Comparison of ENCODE assay signal across 8 cellular contexts in the genomic region with DNA sequence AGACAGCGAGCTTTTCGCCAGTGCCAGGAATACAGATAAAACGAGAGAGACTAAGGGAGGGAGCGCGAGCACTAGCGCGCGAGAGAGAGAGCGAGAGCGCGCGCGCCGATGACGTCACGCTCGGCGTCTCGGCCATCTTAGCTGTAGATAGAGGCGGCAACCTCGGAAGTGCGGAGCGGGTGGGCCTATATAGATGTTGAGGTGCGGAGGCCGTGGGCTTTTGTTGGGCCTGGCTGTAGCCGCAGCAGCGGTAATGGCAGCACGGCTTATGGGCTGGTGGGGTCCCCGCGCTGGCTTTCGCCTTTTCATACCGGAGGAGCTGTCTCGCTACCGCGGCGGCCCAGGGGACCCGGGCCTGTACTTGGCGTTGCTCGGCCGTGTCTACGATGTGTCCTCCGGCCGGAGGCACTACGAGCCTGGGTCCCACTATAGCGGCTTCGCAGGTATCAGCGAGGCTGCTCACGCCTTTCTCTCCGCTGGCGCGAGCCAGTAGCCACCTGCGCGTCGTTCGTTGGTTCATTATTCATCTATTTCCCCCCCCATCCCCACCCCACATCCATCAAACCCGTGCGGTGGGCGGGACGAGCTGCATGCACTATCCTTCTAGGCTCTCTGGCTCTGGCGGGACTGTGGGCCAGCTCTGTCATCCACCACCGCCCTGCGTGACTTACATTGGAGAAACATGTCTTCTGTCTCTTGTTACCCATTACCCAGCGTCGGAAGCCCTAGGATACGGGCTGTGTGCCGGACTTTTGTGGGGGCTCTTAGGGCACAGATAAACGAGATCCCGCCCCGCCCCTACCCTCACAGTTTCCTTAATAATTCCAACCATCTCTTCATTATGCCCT. TPM values are rescaled to one million over a fixed set of nuclear protein-coding genes. Genes with fewer than 3 reads are reported as not detected.
DNase-seq lines count a peak whose midpoint lies in the region; ATAC-seq, FAIRE-seq and TF ChIP-seq lines count a peak whose summit lies in the region.

No MANE protein-coding gene starts in this region.

- FAIRE-seq in HepG2 (lab: Jason Lieb, UNC), result peak; percentile 54

- H4K20me1 ChIP-seq in BLaER1 treated with 17β-estradiol and CSF1 and Interleukin-3, amounts not matched to agents 10 nM and 100 nM, result peaks cover 23 to 40% (median 39%) of the 10 kb centered on the region in 11 experiments; a peak in 19 of 22 replicates
- no peaks in the 10 kb centered on the region for H4K20me1 ChIP-seq in HepG2 (ENCODE audit: insufficient read depth, low read length)

- no peaks in the 10 kb centered on the region for H3K9me3 ChIP-seq in BLaER1 treated with 17β-estradiol and CSF1 and Interleukin-3, amounts not matched to agents 10 nM and 100 nM (replicated peaks in 1 of 11)
- H3K9me3 ChIP-seq in HepG2 (ENCODE audit: low read length), result no peaks in the 10 kb centered on the region

- TF ChIP-seq RAD21 in HepG2 (CRISPR knock-in tag; IDR thresholded peaks at IDR 0.05), result no peak

- H3K79me2 ChIP-seq in HepG2 (ENCODE audit: insufficient read depth, low read length), result peaks cover 28% of the 10 kb centered on the region

- H3K27ac ChIP-seq in BLaER1 treated with 17β-estradiol and CSF1 and Interleukin-3, amounts not matched to agents 10 nM and 100 nM, result peak overlapping the region; percentile 89 to 97 (median 94)
- peak overlapping the region; percentile 95 for H3K27ac ChIP-seq in HepG2 (ENCODE audit: extremely low read length, insufficient read depth, low read length)

- peaks cover 11 to 22% (median 16%) of the 10 kb centered on the region in 11 experiments; a peak in 17 of 22 replicates for H3K36me3 ChIP-seq in BLaER1 treated with 17β-estradiol and CSF1 and Interleukin-3, amounts not matched to agents 10 nM and 100 nM
- no peaks in the 10 kb centered on the region for H3K36me3 ChIP-seq in HepG2 (replicated peaks in 1 of 2; ENCODE audit: control insufficient read depth in 1 of 2, insufficient read depth in 2 of 2, low read length in 2 of 2)

- TF ChIP-seq EP300 in HepG2 (IDR thresholded peaks at IDR 0.05; ENCODE audit: low read depth in 2 of 2, low read length in 2 of 2) (no peak), HepG2 (CRISPR knock-in tag; IDR thresholded peaks at IDR 0.05; ENCODE audit: borderline replicate concordance) (no peak)

- peak; percentile 59 for ATAC-seq in GM19328 (IDR thresholded peaks at IDR 0.05; ENCODE audit: unreplicated experiment)
- ATAC-seq in HG03469 (IDR thresholded peaks at IDR 0.05; ENCODE audit: unreplicated experiment), result peak; percentile 31
- ATAC-seq in HepG2, result peak; percentile 85

- peak overlapping the region; percentile 84 to 100 (median 92) for H3K4me3 ChIP-seq in BLaER1 treated with 17β-estradiol and CSF1 and Interleukin-3, amounts not matched to agents 10 nM and 100 nM
- H3K4me3 ChIP-seq in HepG2 (replicated peaks in 1 of 3; ENCODE audit: insufficient read depth in 1 of 3, low read depth in 2 of 3, low read length in 3 of 3), result peak overlapping the region; percentile 81 to 94 (median 83)

- H2AFZ ChIP-seq in HepG2 (ENCODE audit: low read length), result no peak overlapping the region

- H3K4me2 ChIP-seq in BLaER1 treated with 17β-estradiol and CSF1 and Interleukin-3, amounts not matched to agents 10 nM and 100 nM, result peak overlapping the region; percentile 84 to 95 (median 91)
- peak overlapping the region; percentile 96 for H3K4me2 ChIP-seq in HepG2 (ENCODE audit: low read depth, low read length)

- CTCF ChIA-PET in HepG2 (lab: Yijun Ruan, JAX; ENCODE audit: low intra/inter-chr PET ratio, low total read pairs), result no interaction called here

- H3K9ac ChIP-seq in BLaER1 treated with 17β-estradiol and CSF1 and Interleukin-3, amounts not matched to agents 10 nM and 100 nM, result peak overlapping the region; percentile 90 to 97 (median 93)
- H3K9ac ChIP-seq in HepG2 (ENCODE audit: insufficient read depth, low read depth, low read length), result peak overlapping the region; percentile 93

- H3K27me3 ChIP-seq in BLaER1 treated with 17β-estradiol and CSF1 and Interleukin-3, amounts not matched to agents 10 nM and 100 nM, result no peaks in the 10 kb centered on the region
- H3K27me3 ChIP-seq in HepG2 (ENCODE audit: control insufficient read depth in 1 of 2, insufficient read depth in 2 of 2, low read length in 2 of 2), result no peaks in the 10 kb centered on the region; a peak in 1 of 5 replicates

- BruUV-seq in HepG2 (replicated peaks; lab: Mats Ljungman, UMichigan), result TSS peak; percentile 78

- POLR2A ChIA-PET in HepG2 (lab: Yijun Ruan, JAX), result interaction anchor here (0.7 to 2.7 kb wide), 15 partner anchors 9 to 1544 kb away, joined by 3 to 23 read pairs (median 5); a partner anchor contains a TSS

- 3% methylated on average over 33 of the region's 69 CpGs for WGBS in HepG2 (ENCODE audit: low lambda C conversion rate)

- in situ Hi-C loops in HepG2 (cut with HindIII; ENCODE audit: extremely low pct_ligation_motif_present, low pct_unique_long_range_greater_than_20kb), result no loop called here

- peaks cover 29 to 46% (median 39%) of the 10 kb centered on the region in 10 experiments for H3K4me1 ChIP-seq in BLaER1 treated with 17β-estradiol and CSF1 and Interleukin-3, amounts not matched to agents 10 nM and 100 nM
- H3K4me1 ChIP-seq in HepG2 (ENCODE audit: insufficient read depth, low read length), result peaks cover 38% of the 10 kb centered on the region

- TF ChIP-seq CTCF in HepG2 (CRISPR knock-in tag; IDR thresholded peaks at IDR 0.05), result no peak

- TF ChIP-seq POLR2A in HepG2 (IDR thresholded peaks at IDR 0.05; ENCODE audit: insufficient read depth in 1 of 2, low read depth in 2 of 2, low read length in 2 of 2), result peak; percentile 84 to 88

- DNase-seq in NCI-H748 (lab: John Stamatoyannopoulos, UW; ENCODE audit: unreplicated experiment) (peak; percentile 97), dermis microvascular lymphatic vessel endothelial cell (ENCODE audit: low read depth in 2 of 2) (peak; percentile 86 to 96), HepG2 (ENCODE audit: low spot score) (peak; percentile 82)
- DNase-seq in activated CD4-positive, alpha-beta T cell treated with anti-CD3 and anti-CD28 coated beads, Interleukin-2, amount 50 U/mL, for 4 hours, result peak; percentile 85 to 86
- DNase-seq in stimulated activated CD4-positive, alpha-beta T cell treated with anti-CD3 and anti-CD28 coated beads, Interleukin-2, amount 100 ng/mL, for 4 hours (ENCODE audit: low read depth), result peak; percentile 87

- intact Hi-C loops in HepG2 (cut with micrococcal nuclease; ENCODE audit: unreplicated experiment), result loop anchor here (5.0 kb wide), 1 partner anchor 224 kb away; a partner anchor contains a TSS

TF ChIP-seq in HepG2, 621 proteins besides CTCF, POLR2A, EP300 and RAD21 (continues in another document):
- TF ChIP-seq KAT2B (IDR thresholded peaks at IDR 0.05; ENCODE audit: borderline replicate concordance, low read depth, low read length), result no peak
- TF ChIP-seq RARG (CRISPR knock-in tag; IDR thresholded peaks at IDR 0.05; ENCODE audit: low read depth), result no peak

RNA-seq across cellular contexts. Expression of a gene that starts 0.8 kb away (rescaled TPM):
- total RNA-seq in dermis microvascular lymphatic vessel endothelial cell (36.6 and 56.4 TPM in 2 replicates), HepG2 (2016; rRNA removed; fragmentation: Illumina TruSeq; extraction: Trizol) (5.8 and 7.6 TPM in 2 replicates)
- total RNA-seq in HepG2 (2016; cell fraction: cytosol; rRNA removed; fragmentation: Illumina TruSeq; extraction: Trizol; ENCODE audit: low read depth), result 12.7 and 15.9 TPM in 2 replicates
- 7.0 and 8.3 TPM in 2 replicates for total RNA-seq in HepG2 (2016; cell fraction: insoluble cytoplasmic fraction; rRNA removed; fragmentation: Illumina TruSeq; extraction: Trizol)
- total RNA-seq in HepG2 (2016; cell fraction: membrane; rRNA removed; fragmentation: Illumina TruSeq; extraction: Trizol), result 5.7 and 7.6 TPM in 2 replicates
- 4.0 and 5.4 TPM in 2 replicates for total RNA-seq in HepG2 (2016; cell fraction: nucleus; rRNA removed; fragmentation: Illumina TruSeq; extraction: Trizol)
- polyA plus RNA-seq in HepG2 (2011; rRNA removed), result 9.6 and 12.2 TPM in 2 replicates
- polyA plus RNA-seq in HepG2 (2011; cell fraction: cytosol; rRNA removed), result 12.1 and 14.6 TPM in 2 replicates
- polyA plus RNA-seq in HepG2 (2011; cell fraction: nucleus; rRNA removed), result 9.1 and 11.2 TPM in 2 replicates
- 6.8 and 7.4 TPM in 2 replicates for polyA plus RNA-seq in HepG2 (2012)
- 7.9 and 8.9 TPM in 2 replicates for polyA plus RNA-seq in HepG2 (2016; cell fraction: cytosol; fragmentation: Illumina TruSeq; extraction: Trizol; ENCODE audit: low read depth)
- polyA plus RNA-seq in HepG2 (2016; cell fraction: insoluble cytoplasmic fraction; fragmentation: Illumina TruSeq; extraction: Trizol; ENCODE audit: low read depth), result 7.6 and 7.9 TPM in 2 replicates
- 3.4 and 5.5 TPM in 2 replicates for polyA plus RNA-seq in HepG2 (2016; cell fraction: membrane; fragmentation: Illumina TruSeq; extraction: Trizol; ENCODE audit: low read depth)
- 8.6 TPM in 2 replicates for polyA plus RNA-seq in HepG2 (2016; cell fraction: nucleus; fragmentation: Illumina TruSeq; extraction: Trizol; ENCODE audit: insufficient read depth, low read depth)
- polyA minus RNA-seq in HepG2 (2011; rRNA and poly(A)+ RNA removed; ENCODE audit: low replicate concordance), result 13.0 and 24.6 TPM in 2 replicates
- 3.0 and 5.1 TPM in 2 replicates for polyA minus RNA-seq in HepG2 (2011; cell fraction: cytosol; rRNA and poly(A)+ RNA removed)
- polyA minus RNA-seq in HepG2 (2011; cell fraction: nucleus; rRNA and poly(A)+ RNA removed), result 3.9 and 4.4 TPM in 2 replicates

RNA-seq across cellular contexts. Expression of a gene that starts 1.0 kb away (rescaled TPM):
- total RNA-seq in dermis microvascular lymphatic vessel endothelial cell (22.5 and 30.8 TPM in 2 replicates), HepG2 (2016; rRNA removed; fragmentation: Illumina TruSeq; extraction: Trizol) (8.7 and 10.2 TPM in 2 replicates)
- total RNA-seq in HepG2 (2016; cell fraction: cytosol; rRNA removed; fragmentation: Illumina TruSeq; extraction: Trizol; ENCODE audit: low read depth), result 11.2 and 16.0 TPM in 2 replicates
- 7.8 and 8.6 TPM in 2 replicates for total RNA-seq in HepG2 (2016; cell fraction: insoluble cytoplasmic fraction; rRNA removed; fragmentation: Illumina TruSeq; extraction: Trizol)
- 4.6 and 5.0 TPM in 2 replicates for total RNA-seq in HepG2 (2016; cell fraction: membrane; rRNA removed; fragmentation: Illumina TruSeq; extraction: Trizol)
- total RNA-seq in HepG2 (2016; cell fraction: nucleus; rRNA removed; fragmentation: Illumina TruSeq; extraction: Trizol), result 15.4 and 17.3 TPM in 2 replicates
- 7.7 and 7.9 TPM in 2 replicates for polyA plus RNA-seq in HepG2 (2011; rRNA removed)
- polyA plus RNA-seq in HepG2 (2011; cell fraction: cytosol; rRNA removed), result 4.0 and 5.2 TPM in 2 replicates
- 20.2 and 21.4 TPM in 2 replicates for polyA plus RNA-seq in HepG2 (2011; cell fraction: nucleus; rRNA removed)
- polyA plus RNA-seq in HepG2 (2012), result 6.9 and 7.9 TPM in 2 replicates
- polyA plus RNA-seq in HepG2 (2016; cell fraction: cytosol; fragmentation: Illumina TruSeq; extraction: Trizol; ENCODE audit: low read depth), result 0.45 and 0.49 TPM in 2 replicates
- 3.4 and 5.0 TPM in 2 replicates for polyA plus RNA-seq in HepG2 (2016; cell fraction: insoluble cytoplasmic fraction; fragmentation: Illumina TruSeq; extraction: Trizol; ENCODE audit: low read depth)
- polyA plus RNA-seq in HepG2 (2016; cell fraction: membrane; fragmentation: Illumina TruSeq; extraction: Trizol; ENCODE audit: low read depth), result 0.88 and 0.91 TPM in 2 replicates
- 18.8 and 20.1 TPM in 2 replicates for polyA plus RNA-seq in HepG2 (2016; cell fraction: nucleus; fragmentation: Illumina TruSeq; extraction: Trizol; ENCODE audit: insufficient read depth, low read depth)
- 37.0 and 76.8 TPM in 2 replicates for polyA minus RNA-seq in HepG2 (2011; rRNA and poly(A)+ RNA removed; ENCODE audit: low replicate concordance)
- 9.7 and 11.1 TPM in 2 replicates for polyA minus RNA-seq in HepG2 (2011; cell fraction: cytosol; rRNA and poly(A)+ RNA removed)
- 41.5 and 44.0 TPM in 2 replicates for polyA minus RNA-seq in HepG2 (2011; cell fraction: nucleus; rRNA and poly(A)+ RNA removed)

Comparison
In these comparisons a context has a peak if more than half of its experiments do, and no peak if none do; other contexts are left out.
1. Peak in every context shown above with its lines: DNase-seq, ATAC-seq, H3K4me3 ChIP-seq and H3K27ac ChIP-seq.
2. ATAC-seq: peak in every context shown above with its lines; median percentile 85 in HepG2; 59 in GM19328; 31 in HG03469.